In the genomic region with DNA sequence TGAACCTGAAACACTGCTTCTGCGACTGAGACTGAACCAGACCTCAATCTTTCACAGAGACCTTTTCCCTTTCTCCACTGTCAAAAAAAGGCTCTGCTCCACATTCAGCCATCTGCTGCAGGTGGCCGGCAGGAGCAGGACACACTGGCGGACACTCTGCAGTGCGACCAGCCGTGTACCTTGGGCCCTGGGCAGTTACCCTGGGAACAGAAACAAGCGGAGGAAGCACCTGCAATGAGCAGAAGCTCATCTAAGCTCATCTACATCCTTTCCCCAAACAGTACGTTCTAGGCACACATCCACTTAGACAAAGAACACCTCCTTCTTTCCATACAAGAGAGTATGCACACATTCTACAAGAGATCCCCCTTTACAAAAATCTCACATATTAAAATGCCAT, we compare ENCODE assay signal across 10 cellular contexts. TPM values are rescaled to one million over a fixed set of nuclear protein-coding genes. Genes with fewer than 3 reads are reported as not detected.
DNase-seq lines count a peak whose midpoint lies in the region; ATAC-seq and TF ChIP-seq lines count a peak whose summit lies in the region.
"Had no signal": no experiment of that assay in that cellular context is flagged by ENCODE, and none has a peak within 500 bp of the region (broad histone marks: within the 10 kb centered on the region; RNA-seq: fewer than 3 reads in every experiment).

No MANE protein-coding gene starts in this region.

- H3K4me1 ChIP-seq in PC-9 (replicated peaks; ENCODE audit: insufficient read depth) (peaks cover 97% of the 10 kb centered on the region), transverse colon (peaks cover 42 to 88% (median 80%) of the 10 kb centered on the region in 4 donors)

- no peaks in the 10 kb centered on the region for H3K27me3 Mint-ChIP-seq in natural killer cell treated with Interleukin-12 subunit alpha and Interleukin-12 subunit beta and Interleukin-15 and Interleukin-18, amount 100 ng/mL, for 72 hours
- H3K27me3 Mint-ChIP-seq in natural killer cell (ENCODE audit: low read depth in 2 of 2) = no peaks in the 10 kb centered on the region

- H3K79me2 ChIP-seq in PC-9 (ENCODE audit: low read depth) = peaks cover 97% of the 10 kb centered on the region

- H3K27ac ChIP-seq in PC-9 (peak overlapping the region; percentile 71; the same call in 1 of the 2 replicates), transverse colon (peak overlapping the region; percentile 66 to 81 (median 76))

- ATAC-seq in natural killer cell treated with Interleukin-12 subunit alpha and Interleukin-12 subunit beta and Interleukin-15 and Interleukin-18, amount 100 ng/mL, for 72 hours = no peak
- no peak for ATAC-seq in natural killer cell
- peak; percentile 31 for ATAC-seq in HG02571 (IDR thresholded peaks at IDR 0.05; ENCODE audit: unreplicated experiment)
- no peak for ATAC-seq in HG03097 (IDR thresholded peaks at IDR 0.05; ENCODE audit: low FRiP score, unreplicated experiment)
- ATAC-seq: activated CD8-positive, alpha-beta T cell treated with anti-CD3 and anti-CD28 coated beads, Interleukin-2, amount 10 ng/mL, durations not matched to agents 7 days and 5 days had no signal

- no peaks in the 10 kb centered on the region for H3K9me2 ChIP-seq in PC-9 (ENCODE audit: insufficient read depth)

- peaks cover 74 to 81% of the 10 kb centered on the region in 2 donors for H3K4me1 Mint-ChIP-seq in natural killer cell treated with Interleukin-12 subunit alpha and Interleukin-12 subunit beta and Interleukin-15 and Interleukin-18, amount 100 ng/mL, for 72 hours (ENCODE audit: low read depth in 2 of 2)
- peaks cover 90 to 96% of the 10 kb centered on the region in 2 donors for H3K4me1 Mint-ChIP-seq in natural killer cell

- 66% methylated on average over 7 of the region's 7 CpGs; no CpG with 5 or more reads in 1 of the 2 donors for WGBS in transverse colon (ENCODE audit: low coverage in 1 of 2), 2 donors

- intact Hi-C loops in natural killer cell (cut with micrococcal nuclease) = no loop called here
- intact Hi-C loops in PC-9 (cut with micrococcal nuclease; ENCODE audit: unreplicated experiment) = no loop called here
- intact Hi-C loops in transverse colon (cut with DNase I; ENCODE audit: low total_unique reads) = no loop called here

- H3F3A ChIP-seq in PC-9 (ENCODE audit: insufficient read depth, low read depth) = peaks cover 47% of the 10 kb centered on the region

- BruUV-seq in PC-9 (replicated peaks; lab: Mats Ljungman, UMichigan) = no TSS peak

- peak overlapping the region; percentile 74 for H3K4me2 ChIP-seq in PC-9

- no peak overlapping the region for H3K4me3 ChIP-seq in PC-9
- H3K4me3 ChIP-seq in transverse colon = no peak overlapping the region

- POLR2A ChIA-PET in PC-9 (lab: Charles Lee; ENCODE audit: unreplicated experiment) = interaction anchor here (0.7 kb wide), 1 partner anchor 689 kb away, joined by 4 read pairs; no protein-coding TSS in a partner anchor

- TF ChIP-seq EP300 in transverse colon (IDR thresholded peaks at IDR 0.05; ENCODE audit: low read depth) = no peak

- no peaks in the 10 kb centered on the region for H3K9me3 ChIP-seq in PC-9 (ENCODE audit: insufficient read depth, low read depth)
- no peaks in the 10 kb centered on the region for H3K9me3 ChIP-seq in transverse colon

- H3K27ac Mint-ChIP-seq in natural killer cell treated with Interleukin-12 subunit alpha and Interleukin-12 subunit beta and Interleukin-15 and Interleukin-18, amount 100 ng/mL, for 72 hours = peak overlapping the region; percentile 77 to 97
- peak overlapping the region in 1 of 2 donors; percentile 23 for H3K27ac Mint-ChIP-seq in natural killer cell
- H3K27ac Mint-ChIP-seq: activated CD8-positive, alpha-beta T cell treated with anti-CD3 and anti-CD28 coated beads, Interleukin-2, amount 10 ng/mL, durations not matched to agents 7 days and 5 days had no signal

- peaks cover 15% of the 10 kb centered on the region for H3K36me3 Mint-ChIP-seq in natural killer cell treated with Interleukin-12 subunit alpha and Interleukin-12 subunit beta and Interleukin-15 and Interleukin-18, amount 100 ng/mL, for 72 hours
- H3K36me3 Mint-ChIP-seq in natural killer cell = no peaks in the 10 kb centered on the region

- H3K4me3 Mint-ChIP-seq in natural killer cell treated with Interleukin-12 subunit alpha and Interleukin-12 subunit beta and Interleukin-15 and Interleukin-18, amount 100 ng/mL, for 72 hours = peak overlapping the region; percentile 9
- H3K4me3 Mint-ChIP-seq in natural killer cell = no peak overlapping the region
- H3K4me3 Mint-ChIP-seq: activated CD8-positive, alpha-beta T cell treated with anti-CD3 and anti-CD28 coated beads, Interleukin-2, amount 10 ng/mL, durations not matched to agents 7 days and 5 days had no signal

- no peak for TF ChIP-seq POLR2A in transverse colon (IDR thresholded peaks at IDR 0.05)

- in situ Hi-C loops in transverse colon (cut with MboI; ENCODE audit: low pct_ligation_motif_present in 1 of 4, low pct_unique_long_range_greater_than_20kb in 1 of 4, low sequenced_read_pairs in 3 of 4) = no loop called here

- no peak for DNase-seq in natural killer cell treated with Interleukin-12 subunit alpha and Interleukin-12 subunit beta and Interleukin-15 and Interleukin-18, amount 100 ng/mL, for 72 hours (ENCODE audit: low spot score)
- DNase-seq in natural killer cell (no peak), PC-9 (no peak), transverse colon (peak; percentile 69), COLO829 (ENCODE audit: low spot score) (no peak)
- DNase-seq in activated CD4-positive, alpha-beta T cell treated with anti-CD3 and anti-CD28 coated beads, Interleukin-2, amount 50 U/mL, for 1 hour = no peak
- DNase-seq: activated CD8-positive, alpha-beta T cell treated with anti-CD3 and anti-CD28 coated beads, Interleukin-2, amount 10 ng/mL, durations not matched to agents 7 days and 5 days; NCI-H1048 had no signal

- no peak overlapping the region for H2AFZ ChIP-seq in PC-9

- no peak for TF ChIP-seq CTCF in natural killer cell (IDR thresholded peaks at IDR 0.05)
- no peak for TF ChIP-seq CTCF in PC-9 (conservative IDR thresholded peaks at IDR 0.05)
- TF ChIP-seq CTCF in transverse colon (IDR thresholded peaks at IDR 0.05) = no peak

- no peaks in the 10 kb centered on the region; the same call in 1 of the 2 replicates for H4K20me1 ChIP-seq in PC-9 (ENCODE audit: insufficient read depth)

- peaks cover 18% of the 10 kb centered on the region for H3K36me3 ChIP-seq in PC-9 (ENCODE audit: low read depth)
- no peaks in the 10 kb centered on the region for H3K36me3 ChIP-seq in transverse colon

- CTCF ChIA-PET in PC-9 (lab: Charles Lee) = interaction anchor here (1.6 kb wide), 1 partner anchor 16 kb away, joined by 4 read pairs; no protein-coding TSS in a partner anchor

- no peaks in the 10 kb centered on the region for H3K27me3 ChIP-seq in PC-9 (ENCODE audit: insufficient read depth, low read depth)
- H3K27me3 ChIP-seq in transverse colon = no peaks in the 10 kb centered on the region

- no peaks in the 10 kb centered on the region for H3K9me3 Mint-ChIP-seq in natural killer cell treated with Interleukin-12 subunit alpha and Interleukin-12 subunit beta and Interleukin-15 and Interleukin-18, amount 100 ng/mL, for 72 hours
- no peaks in the 10 kb centered on the region for H3K9me3 Mint-ChIP-seq in natural killer cell

RNA-seq across cellular contexts. Expression of a gene that starts 22.8 kb away (rescaled TPM):
- 100 to 1,000 TPM; 204 to 244 TPM for total RNA-seq in natural killer cell treated with Interleukin-12 subunit alpha and Interleukin-12 subunit beta and Interleukin-15 and Interleukin-18, amount 100 ng/mL, for 72 hours
- total RNA-seq in natural killer cell (100 to 1,000 TPM in 2 of 3 donors, 10 to 100 TPM in 1; 79.3 to 115 (median 110) TPM), PC-9 (2021) (200 and 207 TPM in 2 replicates), transverse colon (10 to 100 TPM; 22.1 to 79.2 (median 73.9) TPM)
